Comparison of ENCODE assay signal across 29 cellular contexts in the genomic region with DNA sequence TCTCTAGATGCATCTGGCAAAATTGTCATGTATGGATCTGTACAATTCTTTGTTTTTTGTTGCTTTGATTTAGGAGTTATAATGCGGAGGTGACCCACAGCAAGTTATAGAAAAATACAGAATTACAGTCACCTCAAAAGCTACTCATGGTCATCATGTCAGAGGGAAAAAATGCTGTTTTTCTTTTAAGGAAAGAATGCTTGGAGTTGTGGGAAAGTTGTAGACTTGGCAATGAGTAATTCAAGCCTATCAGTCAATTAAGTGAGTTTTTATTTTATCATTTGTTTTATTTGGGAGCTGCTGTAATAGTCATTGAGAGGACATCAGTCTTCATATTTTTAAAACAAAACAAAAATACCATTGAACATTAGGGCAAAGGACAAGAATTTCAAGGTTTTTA. TPM values are rescaled to one million over a fixed set of nuclear protein-coding genes. Genes with fewer than 3 reads are reported as not detected.
DNase-seq lines count a peak whose midpoint lies in the region; ATAC-seq, FAIRE-seq and TF ChIP-seq lines count a peak whose summit lies in the region.
"Had no signal": no experiment of that assay in that cellular context is flagged by ENCODE, and none has a peak within 500 bp of the region (broad histone marks: within the 10 kb centered on the region; RNA-seq: fewer than 3 reads in every experiment).

No MANE protein-coding gene starts in this region.

- H3K9me3 ChIP-seq in right cardiac atrium (ENCODE audit: control insufficient read depth, low read length) (no peaks in the 10 kb centered on the region), endothelial cell of umbilical vein (replicated peaks; ENCODE audit: control insufficient read depth, insufficient read depth, low read length) (no peaks in the 10 kb centered on the region), sigmoid colon (no peaks in the 10 kb centered on the region)
- H3K9me3 ChIP-seq: left lung, upper lobe of right lung had no signal

- no TSS peak for BruUV-seq in endothelial cell of umbilical vein (replicated peaks; lab: Mats Ljungman, UMichigan)

- ATAC-seq in right cardiac atrium (no peak), left ventricle myocardium superior (no peak), HG03095 (IDR thresholded peaks at IDR 0.05; ENCODE audit: unreplicated experiment) (no peak), HG03025 (IDR thresholded peaks at IDR 0.05; ENCODE audit: low FRiP score, unreplicated experiment) (no peak)
- ATAC-seq: naive thymus-derived CD8-positive, alpha-beta T cell; T-helper 17 cell; upper lobe of right lung had no signal

- H3K9ac ChIP-seq in endothelial cell of umbilical vein (replicated peaks; ENCODE audit: extremely low read depth, insufficient read depth, low read length): no peak overlapping the region

- no peak for TF ChIP-seq EP300 in sigmoid colon (IDR thresholded peaks at IDR 0.05)

- dilution Hi-C loops in endothelial cell of umbilical vein (cut with MboI; ENCODE audit: extremely low pct_ligation_motif_present, low sequenced_read_pairs): no loop called here

- no peak for DNase-seq in right cardiac atrium
- DNase-seq in left ventricle myocardium superior: no peak
- DNase-seq in endothelial cell of umbilical vein (ENCODE audit: low read depth, low spot score): no peak
- DNase-seq in sigmoid colon: no peak
- DNase-seq in UCSD-AML1 (lab: John Stamatoyannopoulos, UW; ENCODE audit: unreplicated experiment): no peak
- no peak for DNase-seq in NCI-H187 (lab: John Stamatoyannopoulos, UW)
- DNase-seq: ACHN; activated CD4-positive, alpha-beta T cell treated with anti-CD3 and anti-CD28 coated beads for 48 hours; activated naive CD4-positive, alpha-beta T cell treated with anti-CD3 and anti-CD28 coated beads, Interleukin-2, amount 10 ng/mL, durations not matched to agents 7 days and 5 days; activated T-cell treated with anti-CD3 and anti-CD28 coated beads, Interleukin-2, amount 50 U/mL, for 48 hours; C1 segment of cervical spinal cord; cerebellar nuclear complex; DND-41; foreskin melanocyte; HCEC 1CT; hippocampal formation; left lung; naive thymus-derived CD8-positive, alpha-beta T cell; NCI-H187 treated with DMSO at 0.1 percent for 48 hours; NCI-H69; occipital lobe; retina; T-helper 17 cell; upper lobe of right lung had no signal

- no peak overlapping the region for H2AFZ ChIP-seq in endothelial cell of umbilical vein (ENCODE audit: low read depth, low read length)

- H3K9me1 ChIP-seq in endothelial cell of umbilical vein (replicated peaks; ENCODE audit: control insufficient read depth, extremely low read depth, insufficient read depth, low read length): no peaks in the 10 kb centered on the region

- H3K4me2 ChIP-seq in endothelial cell of umbilical vein (ENCODE audit: insufficient read depth, low read length): no peak overlapping the region

- H4K20me1 ChIP-seq in endothelial cell of umbilical vein (replicated peaks; ENCODE audit: control insufficient read depth, extremely low read depth, insufficient read depth, low read length): no peaks in the 10 kb centered on the region

- no peak for TF ChIP-seq CTCF in endothelial cell of umbilical vein (IDR thresholded peaks at IDR 0.05; ENCODE audit: extremely low read depth in 1 of 2, insufficient read depth in 1 of 2, low read depth in 1 of 2, low read length in 2 of 2)
- no peak for TF ChIP-seq CTCF in sigmoid colon (IDR thresholded peaks at IDR 0.05)

- FAIRE-seq in endothelial cell of umbilical vein (lab: Jason Lieb, UNC): peak; percentile 72
- FAIRE-seq: GM12891, RCC 7860 had no signal

- H3K79me2 ChIP-seq in endothelial cell of umbilical vein (ENCODE audit: control insufficient read depth, insufficient read depth, low read length): no peaks in the 10 kb centered on the region

- no peak overlapping the region for H3K4me3 ChIP-seq in right cardiac atrium (ENCODE audit: low read length)
- H3K4me3 ChIP-seq in endothelial cell of umbilical vein (replicated peaks in 1 of 3; ENCODE audit: insufficient read depth in 1 of 3, low read depth in 1 of 3, low read length in 3 of 3): no peak overlapping the region
- H3K4me3 ChIP-seq in sigmoid colon: no peak overlapping the region
- H3K4me3 ChIP-seq: left lung, upper lobe of right lung had no signal

- POLR2A ChIA-PET in endothelial cell of umbilical vein (lab: Charles Lee): no interaction called here

- CTCF ChIA-PET in endothelial cell of umbilical vein (lab: Charles Lee): interaction anchor here (1.1 to 5.0 kb wide), 7 partner anchors 13 to 136 kb away, joined by 3 to 269 read pairs (median 5); no protein-coding TSS in a partner anchor

- H3K36me3 ChIP-seq in endothelial cell of umbilical vein (ENCODE audit: control insufficient read depth in 2 of 2, extremely low read depth in 1 of 2, insufficient read depth in 2 of 2, low read length in 2 of 2) (no peaks in the 10 kb centered on the region), sigmoid colon (no peaks in the 10 kb centered on the region)
- H3K36me3 ChIP-seq: left lung, upper lobe of right lung had no signal

- H3K27ac ChIP-seq in right cardiac atrium (ENCODE audit: low read length) (peak overlapping the region; percentile 78), endothelial cell of umbilical vein (ENCODE audit: insufficient read depth, low read depth, low read length) (no peak overlapping the region), sigmoid colon (peak overlapping the region; percentile 94 to 99 (median 97))
- H3K27ac ChIP-seq: epithelial cell of prostate, left lung, upper lobe of right lung had no signal

- intact Hi-C loops in right cardiac atrium (cut with DNase I) (loop anchor here in 3 of 4 donors (2.0 to 10.0 kb wide), 3 partner anchors 129 to 139 kb away; no protein-coding TSS in a partner anchor), left ventricle myocardium superior (cut with micrococcal nuclease) (loop anchor here (5.0 kb wide), 1 partner anchor 131 kb away; no protein-coding TSS in a partner anchor), endothelial cell of umbilical vein (cut with micrococcal nuclease) (loop anchor here (2.0 kb wide), 1 partner anchor 17 kb away; a partner anchor contains a TSS), sigmoid colon (cut with DNase I) (loop anchor here (2.0 to 5.0 kb wide), 2 partner anchors 106 to 135 kb away; no protein-coding TSS in a partner anchor)

- WGBS in right cardiac atrium: 77% methylated on average over 1 of the region's 1 CpG
- 87 to 92% methylated on average over 1 of the region's 1 CpG for WGBS in sigmoid colon, 2 donors

- H3K4me1 ChIP-seq in right cardiac atrium (ENCODE audit: control insufficient read depth, insufficient read depth, low read length): peaks cover 6% of the 10 kb centered on the region
- peaks cover 2% of the 10 kb centered on the region for H3K4me1 ChIP-seq in endothelial cell of umbilical vein (ENCODE audit: control insufficient read depth, extremely low read depth, insufficient read depth, low read length)
- peaks cover 0 to 82% (median 33%) of the 10 kb centered on the region in 4 donors for H3K4me1 ChIP-seq in sigmoid colon
- H3K4me1 ChIP-seq: left lung had no signal

- H3K27me3 ChIP-seq in right cardiac atrium (ENCODE audit: control insufficient read depth, insufficient read depth) (no peaks in the 10 kb centered on the region), endothelial cell of umbilical vein (ENCODE audit: control insufficient read depth in 2 of 2, insufficient read depth in 2 of 2, low read length in 2 of 2) (no peaks in the 10 kb centered on the region), sigmoid colon (no peaks in the 10 kb centered on the region)
- H3K27me3 ChIP-seq: left lung, upper lobe of right lung had no signal

- TF ChIP-seq POLR2A in endothelial cell of umbilical vein (IDR thresholded peaks at IDR 0.05; ENCODE audit: low read depth, low read length): no peak
- no peak for TF ChIP-seq POLR2A in sigmoid colon (IDR thresholded peaks at IDR 0.05)

TF ChIP-seq in endothelial cell of umbilical vein, 7 proteins besides CTCF, POLR2A, EP300 and RAD21:
- TF ChIP-seq GATA2 (IDR thresholded peaks at IDR 0.05; ENCODE audit: insufficient read depth, insufficient read length, low read depth, low read length) (no peak), MYC (IDR thresholded peaks at IDR 0.05; ENCODE audit: low read depth, low read length) (no peak), POLR2AphosphoS5 (IDR thresholded peaks at IDR 0.05; ENCODE audit: insufficient read depth, low read depth, low read length) (no peak), JUN (IDR thresholded peaks at IDR 0.05; ENCODE audit: borderline replicate concordance, insufficient read depth, insufficient read length, low read depth) (no peak), FOS (IDR thresholded peaks at IDR 0.05; ENCODE audit: borderline replicate concordance, insufficient read depth, low read length) (no peak), EZH2 (IDR thresholded peaks at IDR 0.05; ENCODE audit: borderline replicate concordance, low read depth, low read length, severe bottlenecking) (no peak)
- TF ChIP-seq, protein P1, sequence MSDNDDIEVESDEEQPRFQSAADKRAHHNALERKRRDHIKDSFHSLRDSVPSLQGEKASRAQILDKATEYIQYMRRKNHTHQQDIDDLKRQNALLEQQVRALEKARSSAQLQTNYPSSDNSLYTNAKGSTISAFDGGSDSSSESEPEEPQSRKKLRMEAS (IDR thresholded peaks at IDR 0.05; ENCODE audit: insufficient read depth, insufficient read length): no peak

RNA-seq across cellular contexts. Expression of a gene that starts 16.4 kb away (rescaled TPM):
- total RNA-seq in right cardiac atrium (100 to 1,000 TPM; 255 to 871 (median 312) TPM), left ventricle myocardium superior (772 TPM), endothelial cell of umbilical vein (59.4 and 73.2 TPM in 2 replicates), sigmoid colon (1,000 to 10,000 TPM in 3 of 4 donors, 100 to 1,000 TPM in 1; 701 to 1,465 (median 1,246) TPM)
- polyA plus RNA-seq in right cardiac atrium (442 TPM), endothelial cell of umbilical vein (48.1 and 50.6 TPM in 2 replicates), sigmoid colon (10 to 100 TPM; 27.0 to 73.3 (median 42.2) TPM)
- polyA plus RNA-seq in endothelial cell of umbilical vein (2011; cell fraction: cytosol; rRNA removed): 58.2 and 63.5 TPM in 2 replicates
- polyA plus RNA-seq in endothelial cell of umbilical vein (2011; cell fraction: nucleus; rRNA removed): 89.8 and 89.9 TPM in 2 replicates
- polyA plus RNA-seq in endothelial cell of umbilical vein (2012): 57.6 and 72.4 TPM in 2 replicates
- polyA minus RNA-seq in endothelial cell of umbilical vein: 71.9 and 75.7 TPM in 2 replicates
- 46.4 TPM for polyA minus RNA-seq in endothelial cell of umbilical vein (2011; cell fraction: cytosol; rRNA and poly(A)+ RNA removed)
- 27.7 and 37.5 TPM in 2 replicates for polyA minus RNA-seq in endothelial cell of umbilical vein (2011; cell fraction: nucleus; rRNA and poly(A)+ RNA removed)
